Comparison of ENCODE assay signal across 21 cellular contexts in the genomic region with DNA sequence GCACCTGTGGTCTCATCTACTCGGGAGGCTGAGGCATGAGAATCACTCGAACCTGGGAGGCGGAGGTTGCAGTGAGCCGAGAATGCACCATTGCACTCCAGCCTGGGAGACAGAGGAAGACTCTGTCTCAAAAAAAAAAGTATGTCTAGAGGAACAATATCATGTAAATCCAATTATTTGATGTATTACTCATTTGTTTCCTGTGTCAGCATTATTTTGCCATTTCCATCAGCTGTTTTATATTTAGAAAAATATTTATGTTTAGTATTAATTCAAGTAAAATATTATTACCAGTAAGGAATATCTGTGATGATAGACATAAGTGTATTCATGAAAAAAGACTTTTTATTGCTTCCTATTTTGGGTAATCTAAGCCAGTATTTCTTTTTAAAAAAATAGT. TPM values are rescaled to one million over a fixed set of nuclear protein-coding genes. Genes with fewer than 3 reads are reported as not detected.
DNase-seq lines count a peak whose midpoint lies in the region; ATAC-seq, FAIRE-seq and TF ChIP-seq lines count a peak whose summit lies in the region.
"Had no signal": no experiment of that assay in that cellular context is flagged by ENCODE, and none has a peak within 500 bp of the region (broad histone marks: within the 10 kb centered on the region; RNA-seq: fewer than 3 reads in every experiment).

No MANE protein-coding gene starts in this region.

- H3K27me3 ChIP-seq in K562 (ENCODE audit: control insufficient read depth in 2 of 2, insufficient read depth in 2 of 2, low read length in 2 of 2) = no peaks in the 10 kb centered on the region
- H3K27me3 ChIP-seq: BE2C had no signal

- TF ChIP-seq RAD21 in K562 (CRISPR knock-in tag; conservative IDR thresholded peaks at IDR 0.05 in 1 of 2, IDR thresholded peaks at IDR 0.05 in 1 of 2) = no peak

- H3K4me3 ChIP-seq in K562 = no peak overlapping the region
- H3K4me3 ChIP-seq: GM23338 had no signal

- H2AFZ ChIP-seq in K562 (ENCODE audit: low read depth, low read length) = no peak overlapping the region
- H2AFZ ChIP-seq: GM23338 had no signal

- 0 out of 2 replicates have a peak, but pooled peaks cover 2% of the 10 kb centered on the region for H4K20me1 ChIP-seq in K562 (replicated peaks; ENCODE audit: control insufficient read depth, insufficient read depth, low read length)

- no peak overlapping the region for H3K27ac ChIP-seq in K562 (ENCODE audit: extremely low read depth, low read depth, low read length)
- H3K27ac ChIP-seq: HL-60 had no signal

- POLR2A ChIA-PET in K562 (lab: Yijun Ruan, JAX) = interaction anchor here (0.6 to 1.0 kb wide), 3 partner anchors 13 to 26 kb away, joined by 3 read pairs; no protein-coding TSS in a partner anchor

- no peak for DNase-seq in K562 (ENCODE audit: extremely low read depth in 1 of 4, low spot score in 3 of 4)
- DNase-seq: ACHN; BE2C; C1 segment of cervical spinal cord; Caco-2; CD4-positive, CD25-positive, alpha-beta regulatory T cell; GDM1; HCEC 1CT; KG1 had no signal

- no peak for TF ChIP-seq POLR2A in K562 (conservative IDR thresholded peaks at IDR 0.05)

- FAIRE-seq in G401.6 (lab: Jason Lieb, UNC) (peak; percentile 33), K562 (lab: Jason Lieb, UNC) (no peak)
- FAIRE-seq: D721Med, GM12892, GM18507, H54 had no signal

- ATAC-seq in K562 (no peak), GM19023 (IDR thresholded peaks at IDR 0.05; ENCODE audit: unreplicated experiment) (no peak), HG03097 (IDR thresholded peaks at IDR 0.05; ENCODE audit: low FRiP score, unreplicated experiment) (no peak)
- ATAC-seq: GM23338 had no signal

- H3K4me2 ChIP-seq in K562 (ENCODE audit: insufficient read depth, low read length) = no peak overlapping the region
- H3K4me2 ChIP-seq: GM23338 had no signal

- peaks cover 21 to 38% of the 10 kb centered on the region in 2 experiments for H3K4me1 ChIP-seq in K562 (replicated peaks in 1 of 2; ENCODE audit: control insufficient read depth in 2 of 2, insufficient read depth in 2 of 2, low read length in 2 of 2)
- H3K4me1 ChIP-seq: BE2C, Caco-2 had no signal

- in situ Hi-C loops in K562 (cut with MboI) = no loop called here

- no peak for TF ChIP-seq CTCF in K562 (IDR thresholded peaks at IDR 0.05 in 2 of 3, conservative IDR thresholded peaks at IDR 0.05 in 1 of 3; ENCODE audit: insufficient read depth in 2 of 3, low read depth in 1 of 3, low read length in 3 of 3)

- WGBS in K562 (ENCODE audit: insufficient coverage, low coverage, missing lambda C conversion rate) = 73% methylated on average over 4 of the region's 4 CpGs

- no TSS peak for BruUV-seq in K562 (replicated peaks; lab: Mats Ljungman, UMichigan)

- CTCF ChIA-PET in K562 (lab: Yijun Ruan, JAX; ENCODE audit: low intra/inter-chr PET ratio) = no interaction called here

- intact Hi-C loops in K562 (cut with micrococcal nuclease) = no loop called here

- H3K9me1 ChIP-seq in K562 (ENCODE audit: control insufficient read depth, insufficient read depth, low read length) = no peaks in the 10 kb centered on the region

- no peaks in the 10 kb centered on the region for H3K79me2 ChIP-seq in K562 (ENCODE audit: control insufficient read depth, insufficient read depth, low read length)

- no peak for TF ChIP-seq EP300 in K562 (IDR thresholded peaks at IDR 0.05; ENCODE audit: low read length)

- 0 out of 2 replicates have a peak, but pooled peaks cover 2% of the 10 kb centered on the region for H3K9me3 ChIP-seq in K562 (replicated peaks; ENCODE audit: control insufficient read depth, insufficient read depth, low read depth, low read length)
- H3K9me3 ChIP-seq: BE2C, Caco-2 had no signal

- peaks cover 10% of the 10 kb centered on the region; the same call in 2 of the 3 replicates for H3K36me3 ChIP-seq in K562 (ENCODE audit: control insufficient read depth, insufficient read depth, low read length)

- no peak overlapping the region for H3K9ac ChIP-seq in K562 (ENCODE audit: insufficient read depth in 1 of 2, low read depth in 2 of 2, low read length in 2 of 2)

RNA-seq across cellular contexts. Expression of a gene that starts 13.0 kb away (rescaled TPM):
- 21.0 and 31.5 TPM in 2 replicates for total RNA-seq in K562 (2011; cell fraction: chromatin; rRNA removed; ENCODE audit: low replicate concordance)
- total RNA-seq in K562 (2011; cell fraction: nucleolus; rRNA removed) = 9.5 and 11.7 TPM in 2 replicates
- 16.6 and 17.5 TPM in 2 replicates for total RNA-seq in K562 (2011; cell fraction: nucleoplasm; rRNA removed)
- total RNA-seq in K562 (2014; rRNA removed) = 7.1 and 7.2 TPM in 2 replicates
- total RNA-seq in K562 (2014; rRNA removed; fragmentation: Illumina TruSeq; extraction: Trizol) = 8.4 and 9.6 TPM in 2 replicates
- total RNA-seq in K562 (2015; rRNA removed; fragmentation: Illumina TruSeq; extraction: Trizol) = 3.4 and 4.3 TPM in 2 replicates
- 11.4 and 11.5 TPM in 2 replicates for total RNA-seq in K562 (2021)
- polyA plus RNA-seq in K562 (2011; rRNA removed) = 17.0 and 21.3 TPM in 2 replicates
- polyA plus RNA-seq in K562 (2011; cell fraction: cytosol; rRNA removed) = 8.6 and 14.0 TPM in 2 replicates
- 14.9 and 15.1 TPM in 2 replicates for polyA plus RNA-seq in K562 (2011; cell fraction: nucleus; rRNA removed)
- polyA plus RNA-seq in K562 (2012) = 9.0 and 10.0 TPM in 2 replicates
- 10.8 and 11.4 TPM in 2 replicates for polyA plus RNA-seq in K562 (2014; fragmentation: Illumina TruSeq; extraction: Trizol)
- polyA plus RNA-seq in K562 (2014; fragmentation: Nextera tagmentation; extraction: Ambion mirVana) = 1 to 10 TPM; 5.3 to 6.9 TPM
- 8.9 and 10.3 TPM in 2 replicates for polyA plus RNA-seq in K562 (2014; rRNA removed)
- polyA minus RNA-seq in K562 (2011; rRNA and poly(A)+ RNA removed) = 14.0 and 16.3 TPM in 2 replicates
- polyA minus RNA-seq in K562 (2011; cell fraction: cytosol; rRNA and poly(A)+ RNA removed) = 5.1 and 5.3 TPM in 2 replicates
- 4.6 and 6.3 TPM in 2 replicates for polyA minus RNA-seq in K562 (2011; cell fraction: nucleus; rRNA and poly(A)+ RNA removed)

RNA-seq across cellular contexts. Expression of a gene that starts 14.0 kb away (rescaled TPM):
- total RNA-seq in K562 (2011; cell fraction: chromatin; rRNA removed; ENCODE audit: low replicate concordance) = 38.3 and 58.5 TPM in 2 replicates
- 49.9 and 50.7 TPM in 2 replicates for total RNA-seq in K562 (2011; cell fraction: nucleolus; rRNA removed)
- total RNA-seq in K562 (2011; cell fraction: nucleoplasm; rRNA removed) = 49.1 and 63.6 TPM in 2 replicates
- total RNA-seq in K562 (2014; rRNA removed) (111 and 159 TPM in 2 replicates), K562 (2014; rRNA removed; fragmentation: Illumina TruSeq; extraction: Trizol) (115 and 128 TPM in 2 replicates), K562 (2015; rRNA removed; fragmentation: Illumina TruSeq; extraction: Trizol) (122 and 128 TPM in 2 replicates), K562 (2021) (106 and 123 TPM in 2 replicates)
- polyA plus RNA-seq in K562 (2011; rRNA removed) (161 and 162 TPM in 2 replicates), K562 (2014; fragmentation: Illumina TruSeq; extraction: Trizol) (124 and 132 TPM in 2 replicates), K562 (2014; fragmentation: Nextera tagmentation; extraction: Ambion mirVana) (10 to 100 TPM; 38.0 to 57.0 TPM), K562 (2014; rRNA removed) (110 and 115 TPM in 2 replicates)
- 79.0 and 134 TPM in 2 replicates for polyA plus RNA-seq in K562 (2011; cell fraction: cytosol; rRNA removed)
- 117 and 151 TPM in 2 replicates for polyA plus RNA-seq in K562 (2011; cell fraction: nucleus; rRNA removed)
- 104 and 130 TPM in 2 replicates for polyA plus RNA-seq in K562 (2012)
- 98.0 and 108 TPM in 2 replicates for polyA minus RNA-seq in K562 (2011; rRNA and poly(A)+ RNA removed)
- polyA minus RNA-seq in K562 (2011; cell fraction: cytosol; rRNA and poly(A)+ RNA removed) = 54.2 and 58.0 TPM in 2 replicates
- 23.6 and 33.0 TPM in 2 replicates for polyA minus RNA-seq in K562 (2011; cell fraction: nucleus; rRNA and poly(A)+ RNA removed)

RNA-seq across cellular contexts. Expression of a gene that starts 27.9 kb away (rescaled TPM):
- not detected in 2 replicates for total RNA-seq in K562 (2011; cell fraction: chromatin; rRNA removed; ENCODE audit: low replicate concordance)
- total RNA-seq in K562 (2011; cell fraction: nucleolus; rRNA removed) = not detected in 2 replicates
- not detected in 2 replicates for total RNA-seq in K562 (2011; cell fraction: nucleoplasm; rRNA removed)
- not detected in 2 replicates for total RNA-seq in K562 (2014; rRNA removed)
- not detected in 2 replicates for total RNA-seq in K562 (2014; rRNA removed; fragmentation: Illumina TruSeq; extraction: Trizol)
- total RNA-seq in K562 (2015; rRNA removed; fragmentation: Illumina TruSeq; extraction: Trizol) = not detected in 2 replicates
- total RNA-seq in K562 (2021) = not detected in 2 replicates
- polyA plus RNA-seq in K562 (2011; rRNA removed) = not detected in 2 replicates
- not detected in 2 replicates for polyA plus RNA-seq in K562 (2011; cell fraction: cytosol; rRNA removed)
- not detected in 2 replicates for polyA plus RNA-seq in K562 (2011; cell fraction: nucleus; rRNA removed)
- not detected in 2 replicates for polyA plus RNA-seq in K562 (2012)
- not detected in 2 replicates for polyA plus RNA-seq in K562 (2014; fragmentation: Illumina TruSeq; extraction: Trizol)
- not detected for polyA plus RNA-seq in K562 (2014; fragmentation: Nextera tagmentation; extraction: Ambion mirVana)
- polyA plus RNA-seq in K562 (2014; rRNA removed) = not detected in 2 replicates
- not detected in 2 replicates for polyA minus RNA-seq in K562 (2011; rRNA and poly(A)+ RNA removed)
- not detected in 2 replicates for polyA minus RNA-seq in K562 (2011; cell fraction: cytosol; rRNA and poly(A)+ RNA removed)
- polyA minus RNA-seq in K562 (2011; cell fraction: nucleus; rRNA and poly(A)+ RNA removed) = not detected in 2 replicates
- total RNA-seq: A172, Caco-2, GM23338, HT1080 had no signal
- polyA plus RNA-seq: GM23338, IgD-negative memory B cell had no signal

RNA-seq across cellular contexts. Expression of a gene that starts 54.3 kb away (rescaled TPM):
- total RNA-seq in K562 (2011; cell fraction: chromatin; rRNA removed; ENCODE audit: low replicate concordance) = not detected in 2 replicates
- not detected in 2 replicates for total RNA-seq in K562 (2011; cell fraction: nucleolus; rRNA removed)
- not detected in 2 replicates for total RNA-seq in K562 (2011; cell fraction: nucleoplasm; rRNA removed)
- not detected in 2 replicates for total RNA-seq in K562 (2014; rRNA removed)
- total RNA-seq in K562 (2014; rRNA removed; fragmentation: Illumina TruSeq; extraction: Trizol) = not detected in 2 replicates
- total RNA-seq in K562 (2015; rRNA removed; fragmentation: Illumina TruSeq; extraction: Trizol) = not detected in 2 replicates
- total RNA-seq in K562 (2021) = not detected in 2 replicates
- not detected in 2 replicates for polyA plus RNA-seq in K562 (2011; rRNA removed)
- polyA plus RNA-seq in K562 (2011; cell fraction: cytosol; rRNA removed) = not detected in 2 replicates
- polyA plus RNA-seq in K562 (2011; cell fraction: nucleus; rRNA removed) = not detected in 2 replicates
- polyA plus RNA-seq in K562 (2012) = not detected in 2 replicates
- not detected in 2 replicates for polyA plus RNA-seq in K562 (2014; fragmentation: Illumina TruSeq; extraction: Trizol)
- not detected for polyA plus RNA-seq in K562 (2014; fragmentation: Nextera tagmentation; extraction: Ambion mirVana)
- polyA plus RNA-seq in K562 (2014; rRNA removed) = not detected in 2 replicates
- polyA minus RNA-seq in K562 (2011; rRNA and poly(A)+ RNA removed) = not detected in 2 replicates
- not detected in 2 replicates for polyA minus RNA-seq in K562 (2011; cell fraction: cytosol; rRNA and poly(A)+ RNA removed)
- not detected in 2 replicates for polyA minus RNA-seq in K562 (2011; cell fraction: nucleus; rRNA and poly(A)+ RNA removed)
- total RNA-seq: Caco-2, HT1080 had no signal

RNA-seq across cellular contexts. Expression of a gene that starts 56.0 kb away (rescaled TPM):
- total RNA-seq in K562 (2011; cell fraction: chromatin; rRNA removed; ENCODE audit: low replicate concordance) = not detected in 2 replicates
- not detected in 2 replicates for total RNA-seq in K562 (2011; cell fraction: nucleolus; rRNA removed)
- total RNA-seq in K562 (2011; cell fraction: nucleoplasm; rRNA removed) = not detected in 2 replicates
- not detected in 2 replicates for total RNA-seq in K562 (2014; rRNA removed)
- not detected in 2 replicates for total RNA-seq in K562 (2014; rRNA removed; fragmentation: Illumina TruSeq; extraction: Trizol)
- not detected in 2 replicates for total RNA-seq in K562 (2015; rRNA removed; fragmentation: Illumina TruSeq; extraction: Trizol)
- not detected in 2 replicates for total RNA-seq in K562 (2021)
- polyA plus RNA-seq in K562 (2011; rRNA removed) = not detected in 2 replicates
- polyA plus RNA-seq in K562 (2011; cell fraction: cytosol; rRNA removed) = not detected in 2 replicates
- polyA plus RNA-seq in K562 (2011; cell fraction: nucleus; rRNA removed) = not detected in 2 replicates
- polyA plus RNA-seq in K562 (2012) = not detected in 2 replicates
- polyA plus RNA-seq in K562 (2014; fragmentation: Illumina TruSeq; extraction: Trizol) = not detected in 2 replicates
- not detected for polyA plus RNA-seq in K562 (2014; fragmentation: Nextera tagmentation; extraction: Ambion mirVana)
- not detected in 2 replicates for polyA plus RNA-seq in K562 (2014; rRNA removed)
- not detected in 2 replicates for polyA minus RNA-seq in K562 (2011; rRNA and poly(A)+ RNA removed)
- not detected in 2 replicates for polyA minus RNA-seq in K562 (2011; cell fraction: cytosol; rRNA and poly(A)+ RNA removed)
- polyA minus RNA-seq in K562 (2011; cell fraction: nucleus; rRNA and poly(A)+ RNA removed) = not detected in 2 replicates
- total RNA-seq: A172; CD4-positive, CD25-positive, alpha-beta regulatory T cell; GM23338; HT1080 had no signal
- polyA plus RNA-seq: CD4-positive, CD25-positive, alpha-beta regulatory T cell; GM23338; IgD-negative memory B cell had no signal
